ENCODE assay signal across 8 cellular contexts in the genomic region with DNA sequence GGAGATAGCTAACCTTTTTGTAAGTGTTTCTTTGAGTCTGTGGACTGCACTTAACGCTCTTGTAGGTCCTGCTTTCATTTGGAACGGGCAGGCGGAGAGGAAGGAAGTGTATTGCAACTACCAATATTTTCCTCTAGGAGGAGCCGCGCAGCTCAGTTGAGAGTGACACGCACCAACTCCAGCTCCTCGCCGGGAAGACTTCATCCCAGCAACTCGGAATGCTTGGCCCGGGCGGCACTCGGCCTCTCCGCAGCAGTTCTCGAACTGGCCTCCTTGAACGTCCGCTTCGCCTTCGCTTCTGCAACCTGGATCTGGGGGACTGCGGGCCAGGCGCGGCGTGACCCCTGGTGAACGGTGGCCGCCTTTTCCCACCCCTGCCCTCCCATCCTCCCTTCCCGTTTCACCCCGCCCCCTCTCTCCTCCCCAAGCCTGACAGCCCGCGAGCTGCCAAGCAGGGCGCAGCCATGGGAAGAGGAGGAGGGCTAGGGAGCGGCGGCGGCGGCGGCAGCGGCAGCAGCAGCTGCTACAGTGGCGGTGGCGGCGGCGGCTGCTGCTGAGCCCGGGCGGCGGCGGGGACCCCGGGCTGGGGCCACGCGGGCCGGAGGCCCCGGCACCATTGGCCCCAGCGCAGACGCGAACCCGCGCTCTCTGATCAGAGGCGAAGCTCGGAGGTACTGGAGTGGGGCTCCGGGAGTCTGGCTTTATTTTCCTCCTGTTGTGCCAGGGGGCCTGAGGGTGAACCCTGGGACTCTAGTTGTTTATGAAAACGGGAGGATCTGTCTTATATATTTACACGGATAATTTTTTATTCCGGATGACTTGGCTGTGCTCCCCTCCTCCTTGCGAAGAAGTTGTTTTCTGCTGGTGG. TPM values are rescaled to one million over a fixed set of nuclear protein-coding genes. Genes with fewer than 3 reads are reported as not detected.
DNase-seq lines count a peak whose midpoint lies in the region; ATAC-seq and TF ChIP-seq lines count a peak whose summit lies in the region.

A gene (plus strand): TSS at position 155 of the 868 bp plus-strand sequence. CDS start 142,436 bp downstream, outside the sequence.

- 0% methylated on average over 59 to 60 of the region's 60 CpGs for WGBS in heart right ventricle, 2 donors
- WGBS in ovary, 3 donors: 0 to 1% (median 1%) methylated on average over 57 to 60 of the region's 60 CpGs

- TF ChIP-seq CTCF in heart right ventricle (IDR thresholded peaks at IDR 0.05) (peak; percentile 74 to 94 (median 79)), ovary (IDR thresholded peaks at IDR 0.05) (peak; percentile 67 to 77 (median 75))

- H3K4me2 ChIP-seq in BLaER1: peak within 1 kb of the TSS; percentile 37; the same call in 1 of the 2 replicates

- ATAC-seq in GM18870 (IDR thresholded peaks at IDR 0.05; ENCODE audit: unreplicated experiment) (peak; percentile 91), HG03354 (IDR thresholded peaks at IDR 0.05; ENCODE audit: poor library complexity, severe bottlenecking, unreplicated experiment) (peak; percentile 91), heart right ventricle (peak; percentile 92 to 97 (median 95))
- ATAC-seq in naive thymus-derived CD8-positive, alpha-beta T cell: no peak

- DNase-seq in NCI-H510A (lab: John Stamatoyannopoulos, UW): peak; percentile 34
- peak in 54 of 56 donors; percentile 12 to 86 (median 67) for DNase-seq in amygdala (lab: John Stamatoyannopoulos, UW)
- DNase-seq in heart right ventricle: peak; percentile 78 to 89
- DNase-seq in ovary: peak; percentile 78 to 85 (median 82)
- no peak for DNase-seq in naive thymus-derived CD8-positive, alpha-beta T cell

- H3K4me3 ChIP-seq in BLaER1 (peak within 1 kb of the TSS; percentile 28; the same call in 1 of the 2 replicates), heart right ventricle (peak within 1 kb of the TSS; percentile 42 to 77 (median 71)), ovary (peak within 1 kb of the TSS; percentile 47)

- H3K4me1 Mint-ChIP-seq in naive thymus-derived CD8-positive, alpha-beta T cell: no peaks in the 10 kb centered on the region

- H3K4me3 Mint-ChIP-seq in naive thymus-derived CD8-positive, alpha-beta T cell: peak within 1 kb of the TSS in 1 of 10 donors; percentile 11

- intact Hi-C loops in heart right ventricle (cut with DNase I) (loop anchor here (1.0 to 10.0 kb wide), 15 partner anchors 71 to 344 kb away; no protein-coding TSS in a partner anchor), ovary (cut with DNase I) (loop anchor here in 2 of 4 donors (5.0 to 10.0 kb wide), 4 partner anchors 159 to 461 kb away; no protein-coding TSS in a partner anchor)

- H3K27me3 ChIP-seq in BLaER1 (peaks cover 29% of the 10 kb centered on the region), heart right ventricle (peaks cover 0 to 12% (median 0%) of the 10 kb centered on the region in 7 donors), ovary (no peaks in the 10 kb centered on the region)

- H4K20me1 ChIP-seq in BLaER1: no peaks in the 10 kb centered on the region

- TF ChIP-seq EP300 in ovary (IDR thresholded peaks at IDR 0.05): no peak

- H3K9me3 ChIP-seq in BLaER1: peaks cover 25% of the 10 kb centered on the region
- H3K9me3 ChIP-seq in heart right ventricle: no peaks in the 10 kb centered on the region
- H3K9me3 ChIP-seq in ovary: no peaks in the 10 kb centered on the region

- POLR2A ChIA-PET in naive thymus-derived CD8-positive, alpha-beta T cell (lab: Charles Lee): no interaction called here

- peaks cover 0 to 12% (median 0%) of the 10 kb centered on the region in 9 donors for H3K9me3 Mint-ChIP-seq in naive thymus-derived CD8-positive, alpha-beta T cell

- H3K36me3 ChIP-seq in BLaER1 (no peaks in the 10 kb centered on the region), heart right ventricle (no peaks in the 10 kb centered on the region), ovary (no peaks in the 10 kb centered on the region)

- H3K27ac ChIP-seq in BLaER1 (no peak within 1 kb of the TSS), heart right ventricle (peak within 1 kb of the TSS; percentile 51 to 95 (median 88)), ovary (peak within 1 kb of the TSS; percentile 33 to 81)

- H3K4me1 ChIP-seq in BLaER1 (no peaks in the 10 kb centered on the region), heart right ventricle (peaks cover 0 to 32% (median 11%) of the 10 kb centered on the region in 9 donors), ovary (ENCODE audit: insufficient read depth) (peaks cover 2% of the 10 kb centered on the region)

- no peak within 1 kb of the TSS for H3K9ac ChIP-seq in BLaER1

- no peaks in the 10 kb centered on the region for H3K36me3 Mint-ChIP-seq in naive thymus-derived CD8-positive, alpha-beta T cell

- H3K27ac Mint-ChIP-seq in naive thymus-derived CD8-positive, alpha-beta T cell: no peak within 1 kb of the TSS

- H3K27me3 Mint-ChIP-seq in naive thymus-derived CD8-positive, alpha-beta T cell: peaks cover 18 to 31% (median 24%) of the 10 kb centered on the region in 5 donors

- no peak for TF ChIP-seq POLR2A in ovary (IDR thresholded peaks at IDR 0.05)

RNA-seq across cellular contexts. Expression of the gene that starts here (rescaled TPM):
- total RNA-seq in heart right ventricle (10 to 100 TPM in 7 of 10 donors, 1 to 10 TPM in 3; 8.1 to 15.1 (median 12.3) TPM), ovary (10 to 100 TPM in 2 of 7 donors, 1 to 10 TPM in 5; 4.3 to 10.8 (median 7.0) TPM)
- polyA plus RNA-seq in heart right ventricle (1 to 10 TPM; 4.1 to 4.6 TPM), ovary (10 to 100 TPM in 1 of 2 donors, 1 to 10 TPM in 1; 4.7 to 17.4 TPM)
- not detected for total RNA-seq in naive thymus-derived CD8-positive, alpha-beta T cell
- polyA plus RNA-seq in naive thymus-derived CD8-positive, alpha-beta T cell: not detected

Comparison
In these comparisons a context has a peak if more than half of its experiments do, and no peak if none do; other contexts are left out.
1. RNA of the gene that starts here (total RNA-seq): 8.1 to 15.1 TPM in heart right ventricle and 4.3 to 10.8 TPM in ovary; not detected in naive thymus-derived CD8-positive, alpha-beta T cell; every median in the first group is over 4 times any median in the second.
2. RNA of the gene that starts here (polyA plus RNA-seq): 4.7 to 17.4 TPM in ovary and 4.1 to 4.6 TPM in heart right ventricle; not detected in naive thymus-derived CD8-positive, alpha-beta T cell; every median in the first group is over 4 times any median in the second.
3. ATAC-seq: peak in GM18870 (single experiment), HG03354 (single experiment) and heart right ventricle (8 of 8); none in naive thymus-derived CD8-positive, alpha-beta T cell (0 of 2).
4. DNase-seq: peak in NCI-H510A (single experiment), amygdala (54 of 56), heart right ventricle (2 of 2) and ovary (5 of 5); none in naive thymus-derived CD8-positive, alpha-beta T cell (0 of 10).
5. Peak in every context shown above with its lines, with median percentiles within 50 percentile points of each other: H3K4me3 ChIP-seq.